In the genomic region with DNA sequence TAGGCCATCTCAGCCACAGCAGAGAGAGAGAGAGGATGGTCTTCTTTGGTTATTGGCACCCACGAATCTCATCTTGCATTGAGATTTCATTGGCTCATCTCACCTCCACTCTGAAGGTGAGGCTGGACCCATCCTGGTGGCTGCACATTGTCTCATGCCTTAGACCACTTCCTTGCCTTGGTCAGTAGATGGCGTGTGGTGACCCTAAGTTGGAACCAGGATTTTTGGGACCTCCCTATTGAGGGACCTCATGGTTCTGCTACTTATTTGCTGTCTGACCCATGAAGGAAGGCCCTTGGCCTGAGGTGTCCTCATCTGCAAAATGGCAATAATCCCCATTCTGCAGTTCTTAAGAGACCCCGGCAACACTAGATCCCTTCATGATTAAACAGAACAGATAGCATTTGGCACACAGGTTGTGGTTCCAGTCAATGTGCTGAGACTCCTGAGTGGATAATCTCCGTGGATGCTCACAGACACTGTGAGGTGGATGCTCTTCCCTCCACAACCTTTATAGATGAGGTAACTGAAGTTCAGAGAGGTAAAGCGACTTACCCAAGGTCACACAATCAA, we compare ENCODE assay signal across 8 cellular contexts. TPM values are rescaled to one million over a fixed set of nuclear protein-coding genes. Genes with fewer than 3 reads are reported as not detected.
DNase-seq lines count a peak whose midpoint lies in the region; ATAC-seq and TF ChIP-seq lines count a peak whose summit lies in the region.

No MANE protein-coding gene starts in this region.

- in situ Hi-C loops in brain microvascular endothelial cell (cut with HindIII; ENCODE audit: low pct_ligation_motif_present, low sequenced_read_pairs), result no loop called here

- H3K27ac ChIP-seq in brain microvascular endothelial cell, result no peak overlapping the region

- ATAC-seq in activated naive CD4-positive, alpha-beta T cell treated with anti-CD3 and anti-CD28 coated beads, Interleukin-2, amount 50 U/mL, for 72 hours, result peak; percentile 41 to 57
- peak; percentile 43 to 45 for ATAC-seq in naive B cell (ENCODE audit: low read depth in 2 of 2)
- no peak for ATAC-seq in GM21447 (IDR thresholded peaks at IDR 0.05; ENCODE audit: unreplicated experiment)
- no peak for ATAC-seq in HG03432 (IDR thresholded peaks at IDR 0.05; ENCODE audit: unreplicated experiment)

- no peak overlapping the region for H3K27ac Mint-ChIP-seq in activated naive CD4-positive, alpha-beta T cell treated with anti-CD3 and anti-CD28 coated beads, Interleukin-2, amount 50 U/mL, for 72 hours
- H3K27ac Mint-ChIP-seq in naive B cell, result no peak overlapping the region

- peaks cover 4 to 30% (median 27%) of the 10 kb centered on the region in 3 donors for H3K27me3 Mint-ChIP-seq in naive B cell

- H3K4me3 Mint-ChIP-seq in naive B cell, result no peak overlapping the region

- TF ChIP-seq CTCF in brain microvascular endothelial cell (IDR thresholded peaks at IDR 0.05; ENCODE audit: low read depth, low read length, missing control alignments), result peak; percentile 83

- H3K27me3 ChIP-seq in brain microvascular endothelial cell (replicated peaks), result no peaks in the 10 kb centered on the region

- intact Hi-C loops in posterior vena cava (cut with DNase I), result loop anchor here in 1 of 2 donors (5.0 kb wide), 1 partner anchor 223 kb away; no protein-coding TSS in a partner anchor

- H3K9me3 Mint-ChIP-seq in activated naive CD4-positive, alpha-beta T cell treated with anti-CD3 and anti-CD28 coated beads, Interleukin-2, amount 50 U/mL, for 72 hours, result no peaks in the 10 kb centered on the region
- no peaks in the 10 kb centered on the region for H3K9me3 Mint-ChIP-seq in naive B cell

- no peak overlapping the region for H3K4me3 ChIP-seq in brain microvascular endothelial cell (ENCODE audit: low read depth, low read length)

- H3K36me3 ChIP-seq in brain microvascular endothelial cell (replicated peaks), result no peaks in the 10 kb centered on the region

- H3K36me3 Mint-ChIP-seq in activated naive CD4-positive, alpha-beta T cell treated with anti-CD3 and anti-CD28 coated beads, Interleukin-2, amount 50 U/mL, for 72 hours, result no peaks in the 10 kb centered on the region
- H3K36me3 Mint-ChIP-seq in naive B cell, result no peaks in the 10 kb centered on the region

- peaks cover 0 to 3% (median 0%) of the 10 kb centered on the region in 3 donors for H3K4me1 Mint-ChIP-seq in naive B cell

- no peak for DNase-seq in activated naive CD4-positive, alpha-beta T cell treated with anti-CD3 and anti-CD28 coated beads, Interleukin-2, amount 50 U/mL, for 72 hours (ENCODE audit: low spot score in 2 of 2)
- no peak for DNase-seq in activated naive CD4-positive, alpha-beta T cell (lab: John Stamatoyannopoulos, UW)
- peak; percentile 58 for DNase-seq in NAMALWA (ENCODE audit: low spot score)
- no peak for DNase-seq in brain microvascular endothelial cell
- no peak for DNase-seq in naive B cell
- DNase-seq in posterior vena cava (ENCODE audit: low spot score), result no peak

RNA-seq across cellular contexts. Expression of a gene that starts 21.5 kb away (rescaled TPM):
- total RNA-seq in activated naive CD4-positive, alpha-beta T cell treated with anti-CD3 and anti-CD28 coated beads, Interleukin-2, amount 50 U/mL, for 72 hours, result 10 to 100 TPM; 11.6 to 21.8 TPM
- polyA plus RNA-seq in naive B cell (ENCODE audit: low read depth in 6 of 6), result 10 to 100 TPM; 29.6 to 48.2 (median 34.7) TPM
- 10 to 100 TPM; 20.4 to 21.4 TPM for total RNA-seq in posterior vena cava

Comparison
In these comparisons a context has a peak if more than half of its experiments do, and no peak if none do; other contexts are left out.
1. ATAC-seq: peak in activated naive CD4-positive, alpha-beta T cell treated with anti-CD3 and anti-CD28 coated beads, Interleukin-2, amount 50 U/mL, for 72 hours (2 of 2) and naive B cell (2 of 2); none in GM21447 (single experiment) and HG03432 (single experiment).